In genomic region chr17:63445571-63446217, GRCh38 we compare ENCODE assay signal across 8 cellular contexts. TPM values are rescaled to one million over a fixed set of nuclear protein-coding genes. Genes with fewer than 3 reads are reported as not detected.
A peak's percentile ranks its signal among the peaks of the same experiment; 100 is the strongest.
DNase-seq lines count a peak whose midpoint lies in the region; ATAC-seq and TF ChIP-seq lines count a peak whose summit lies in the region.

No MANE protein-coding gene starts in this region.

- H3K4me1 Mint-ChIP-seq in activated CD8-positive, alpha-beta T cell treated with anti-CD3 and anti-CD28 coated beads, Interleukin-2, amount 10 ng/mL, durations not matched to agents 7 days and 5 days (ENCODE audit: low read depth): peaks cover 33% of the 10 kb centered on the region
- H3K4me1 Mint-ChIP-seq in natural killer cell: peaks cover 6 to 24% of the 10 kb centered on the region in 2 donors

- ATAC-seq in HG02678 (IDR thresholded peaks at IDR 0.05; ENCODE audit: unreplicated experiment) (peak; percentile 62), natural killer cell (peak; percentile 80 to 82 (median 81))
- ATAC-seq in activated CD8-positive, alpha-beta T cell treated with anti-CD3 and anti-CD28 coated beads, Interleukin-2, amount 10 ng/mL, durations not matched to agents 7 days and 5 days: peak; percentile 73

- H3K36me3 Mint-ChIP-seq in activated CD8-positive, alpha-beta T cell treated with anti-CD3 and anti-CD28 coated beads, Interleukin-2, amount 10 ng/mL, durations not matched to agents 7 days and 5 days (ENCODE audit: low read depth): no peaks in the 10 kb centered on the region
- no peaks in the 10 kb centered on the region for H3K36me3 Mint-ChIP-seq in natural killer cell

- TF ChIP-seq CTCF in epithelial cell of esophagus (IDR thresholded peaks at IDR 0.05; ENCODE audit: insufficient read depth, low read depth, low read length, missing control alignments): peak; percentile 10
- peak; percentile 43 for TF ChIP-seq CTCF in natural killer cell (IDR thresholded peaks at IDR 0.05)
- TF ChIP-seq CTCF in transverse colon (IDR thresholded peaks at IDR 0.05): peak; percentile 5 to 74 (median 60)

- peak overlapping the region; percentile 22 for H3K4me3 Mint-ChIP-seq in activated CD8-positive, alpha-beta T cell treated with anti-CD3 and anti-CD28 coated beads, Interleukin-2, amount 10 ng/mL, durations not matched to agents 7 days and 5 days
- H3K4me3 Mint-ChIP-seq in natural killer cell: peak overlapping the region; percentile 89

- no peak overlapping the region for H3K27ac Mint-ChIP-seq in activated CD8-positive, alpha-beta T cell treated with anti-CD3 and anti-CD28 coated beads, Interleukin-2, amount 10 ng/mL, durations not matched to agents 7 days and 5 days
- peak overlapping the region; percentile 67 to 93 for H3K27ac Mint-ChIP-seq in natural killer cell

- H3K4me3 ChIP-seq in epithelial cell of esophagus (ENCODE audit: low read length): peak overlapping the region; percentile 60
- H3K4me3 ChIP-seq in transverse colon: peak overlapping the region; percentile 54 to 75 (median 67)

- no peaks in the 10 kb centered on the region for H3K27me3 ChIP-seq in transverse colon

- CTCF ChIA-PET in activated CD8-positive, alpha-beta T cell treated with anti-CD3 and anti-CD28 coated beads, Interleukin-2, amount 10 ng/mL, durations not matched to agents 7 days and 5 days (lab: Charles Lee): interaction anchor here (1.1 to 3.8 kb wide), 7 partner anchors 10 to 167 kb away, joined by 3 to 20 read pairs (median 5); no protein-coding TSS in a partner anchor

- H3K27ac ChIP-seq in transverse colon: peak overlapping the region; percentile 86 to 93 (median 90)

- in situ Hi-C loops in transverse colon (cut with MboI; ENCODE audit: low pct_ligation_motif_present in 1 of 4, low pct_unique_long_range_greater_than_20kb in 1 of 4, low sequenced_read_pairs in 3 of 4): no loop called here

- TF ChIP-seq EP300 in transverse colon (IDR thresholded peaks at IDR 0.05; ENCODE audit: low read depth): no peak

- intact Hi-C loops in natural killer cell (cut with micrococcal nuclease) (no loop called here), transverse colon (cut with DNase I; ENCODE audit: low total_unique reads) (loop anchor here (10.0 kb wide), 1 partner anchor 89 kb away; no protein-coding TSS in a partner anchor)

- WGBS in transverse colon (ENCODE audit: low coverage in 1 of 2), 2 donors: 2% methylated on average over 32 of the region's 53 CpGs; no CpG with 5 or more reads in 1 of the 2 donors

- no peak for TF ChIP-seq POLR2A in transverse colon (IDR thresholded peaks at IDR 0.05)

- DNase-seq in NCI-H187 (lab: John Stamatoyannopoulos, UW) (peak; percentile 38 to 53), NCI-H187 treated with DMSO at 0.1 percent for 48 hours (lab: John Stamatoyannopoulos, UW) (no peak), NCI-H2171 treated with DMSO at 0.1 percent for 48 hours (lab: John Stamatoyannopoulos, UW) (peak; percentile 71), epithelial cell of esophagus (ENCODE audit: low read depth) (peak; percentile 55), natural killer cell (peak; percentile 71), transverse colon (peak; percentile 62)
- DNase-seq in activated CD8-positive, alpha-beta T cell treated with anti-CD3 and anti-CD28 coated beads, Interleukin-2, amount 10 ng/mL, durations not matched to agents 7 days and 5 days: no peak

- no peaks in the 10 kb centered on the region for H3K9me3 ChIP-seq in transverse colon

- H3K36me3 ChIP-seq in transverse colon: no peaks in the 10 kb centered on the region

- peaks cover 12 to 33% (median 26%) of the 10 kb centered on the region in 4 donors for H3K4me1 ChIP-seq in transverse colon

- H3K27me3 Mint-ChIP-seq in activated CD8-positive, alpha-beta T cell treated with anti-CD3 and anti-CD28 coated beads, Interleukin-2, amount 10 ng/mL, durations not matched to agents 7 days and 5 days (ENCODE audit: low read depth): peaks cover 18% of the 10 kb centered on the region
- H3K27me3 Mint-ChIP-seq in natural killer cell (ENCODE audit: low read depth in 2 of 2): peaks cover 0 to 5% of the 10 kb centered on the region in 2 donors

- POLR2A ChIA-PET in activated CD8-positive, alpha-beta T cell treated with anti-CD3 and anti-CD28 coated beads, Interleukin-2, amount 10 ng/mL, durations not matched to agents 7 days and 5 days (lab: Charles Lee): no interaction called here

- H3K9me3 Mint-ChIP-seq in activated CD8-positive, alpha-beta T cell treated with anti-CD3 and anti-CD28 coated beads, Interleukin-2, amount 10 ng/mL, durations not matched to agents 7 days and 5 days (ENCODE audit: insufficient read depth): no peaks in the 10 kb centered on the region
- no peaks in the 10 kb centered on the region for H3K9me3 Mint-ChIP-seq in natural killer cell

RNA-seq across cellular contexts. Expression of gene CYB561, which starts 0.4 kb away (rescaled TPM):
- total RNA-seq in activated CD8-positive, alpha-beta T cell treated with anti-CD3 and anti-CD28 coated beads, Interleukin-2, amount 10 ng/mL, durations not matched to agents 7 days and 5 days: 1 to 10 TPM; 2.0 to 2.4 TPM
- total RNA-seq in natural killer cell (10 to 100 TPM; 16.3 to 19.3 (median 19.2) TPM), transverse colon (100 to 1,000 TPM in 1 of 4 donors, 10 to 100 TPM in 3; 52.6 to 315 (median 68.5) TPM)

RNA-seq across cellular contexts. Expression of gene ACE, which starts 31.2 kb away (rescaled TPM):
- under 1 TPM in 1 of 2 experiments, not detected in 1; 0.18 TPM for total RNA-seq in activated CD8-positive, alpha-beta T cell treated with anti-CD3 and anti-CD28 coated beads, Interleukin-2, amount 10 ng/mL, durations not matched to agents 7 days and 5 days
- 1 to 10 TPM in 2 of 3 donors, under 1 TPM in 1; 0.86 to 1.2 (median 1.0) TPM for total RNA-seq in natural killer cell
- 10 to 100 TPM in 3 of 4 donors, 1 to 10 TPM in 1; 6.0 to 56.7 (median 28.0) TPM for total RNA-seq in transverse colon

Comparison
In these comparisons a context has a peak if more than half of its experiments do, and no peak if none do; other contexts are left out.
1. DNase-seq: peak in NCI-H187 (2 of 2), NCI-H2171 treated with DMSO at 0.1 percent for 48 hours (single experiment), epithelial cell of esophagus (single experiment), natural killer cell (single experiment) and transverse colon (single experiment); none in NCI-H187 treated with DMSO at 0.1 percent for 48 hours (single experiment) and activated CD8-positive, alpha-beta T cell treated with anti-CD3 and anti-CD28 coated beads, Interleukin-2, amount 10 ng/mL, durations not matched to agents 7 days and 5 days (single experiment).
2. CTCF ChIP-seq: peak in every context shown above with its lines; median percentile 60 in transverse colon; 43 in natural killer cell; 10 in epithelial cell of esophagus.
3. RNA of gene CYB561, which starts 0.4 kb away (total RNA-seq): 52.6 to 315 TPM in transverse colon and 16.3 to 19.3 TPM in natural killer cell; 2.0 to 2.4 TPM in activated CD8-positive, alpha-beta T cell treated with anti-CD3 and anti-CD28 coated beads, Interleukin-2, amount 10 ng/mL, durations not matched to agents 7 days and 5 days; every median in the first group is over 4 times any median in the second.
4. Peak in every context shown above with its lines, with median percentiles within 50 percentile points of each other: ATAC-seq.